ENCODE assay signal across 8 cellular contexts in genomic region chr21:41768371-41769042, GRCh38. TPM values are rescaled to one million over a fixed set of nuclear protein-coding genes. Genes with fewer than 3 reads are reported as not detected.
A peak's percentile ranks its signal among the peaks of the same experiment; 100 is the strongest.
DNase-seq lines count a peak whose midpoint lies in the region; ATAC-seq and TF ChIP-seq lines count a peak whose summit lies in the region.

No MANE protein-coding gene starts in this region.

- TF ChIP-seq CTCF in CD14-positive monocyte (IDR thresholded peaks at IDR 0.05): no peak
- TF ChIP-seq CTCF in RWPE1 (conservative IDR thresholded peaks at IDR 0.05; ENCODE audit: low read depth): no peak; the same call in 1 of the 2 replicates
- no peak for TF ChIP-seq CTCF in coronary artery (IDR thresholded peaks at IDR 0.05)

- H3K4me3 ChIP-seq in coronary artery: peak overlapping the region; percentile 75

- peak overlapping the region; percentile 90 for H3K27ac ChIP-seq in RWPE1
- H3K27ac ChIP-seq in coronary artery: peak overlapping the region; percentile 65 to 90

- H3K36me3 Mint-ChIP-seq in CD14-positive monocyte: peaks cover 22 to 25% of the 10 kb centered on the region in 2 donors

- POLR2A ChIA-PET in RWPE1 (lab: Yijun Ruan, JAX; ENCODE audit: low non-redundant PET): interaction anchor here (0.6 kb wide), 1 partner anchor 18 kb away, joined by 5 read pairs; no protein-coding TSS in a partner anchor

- H3K27ac Mint-ChIP-seq in CD14-positive monocyte: peak overlapping the region in 1 of 7 donors; percentile 41

- CTCF ChIA-PET in RWPE1 (lab: Yijun Ruan, JAX): interaction anchor here (0.5 to 1.3 kb wide), 11 partner anchors 8 to 377 kb away, joined by 3 to 12 read pairs (median 4); no protein-coding TSS in a partner anchor

- DNase-seq in CD14-positive monocyte (ENCODE audit: low spot score) (no peak), HK-2 (ENCODE audit: unreplicated experiment) (peak; percentile 41), RWPE1 (ENCODE audit: low spot score) (peak; percentile 70), coronary artery (ENCODE audit: low spot score) (peak; percentile 73), mucosa of gallbladder (ENCODE audit: low spot score) (peak; percentile 89), hypothalamus (lab: John Stamatoyannopoulos, UW) (no peak), mesenteric fat pad (ENCODE audit: low spot score) (no peak)

- no peak for ATAC-seq in esophagus mucosa

- peaks cover 0 to 20% (median 13%) of the 10 kb centered on the region in 7 donors for H3K9me3 Mint-ChIP-seq in CD14-positive monocyte

- peaks cover 26% of the 10 kb centered on the region for H3K4me1 Mint-ChIP-seq in CD14-positive monocyte

- intact Hi-C loops in CD14-positive monocyte (cut with micrococcal nuclease): loop anchor here (5.0 to 10.0 kb wide), 2 partner anchors 41 to 94 kb away; no protein-coding TSS in a partner anchor

- H3K4me3 Mint-ChIP-seq in CD14-positive monocyte: peak overlapping the region; percentile 74 to 91

- peaks cover 75 to 97% (median 86%) of the 10 kb centered on the region in 3 donors for H3K27me3 Mint-ChIP-seq in CD14-positive monocyte (ENCODE audit: low read depth in 3 of 3)

RNA-seq across cellular contexts. Expression of gene RIPK4, which starts 1.7 kb away (rescaled TPM):
- polyA plus RNA-seq in CD14-positive monocyte: under 1 TPM in 1 of 2 donors, not detected in 1; 0.09 TPM
- total RNA-seq in mucosa of gallbladder: 56.6 TPM
- total RNA-seq in esophagus mucosa: 51.1 TPM
- not detected for total RNA-seq in mesenteric fat pad

Comparison
In these comparisons a context has a peak if more than half of its experiments do, and no peak if none do; other contexts are left out.
1. DNase-seq: peak in HK-2 (single experiment), RWPE1 (single experiment), coronary artery (single experiment) and mucosa of gallbladder (single experiment); none in CD14-positive monocyte (single experiment), hypothalamus (0 of 51) and mesenteric fat pad (single experiment).
2. RNA of gene RIPK4, which starts 1.7 kb away (total RNA-seq): 56.6 TPM in mucosa of gallbladder (single experiment) and 51.1 TPM in esophagus mucosa (single experiment); not detected in mesenteric fat pad (single experiment); every median in the first group is over 10 times any median in the second.